Comparison of ENCODE assay signal across 7 cellular contexts in genomic region chr19:1018932-1019615, GRCh38. TPM values are rescaled to one million over a fixed set of nuclear protein-coding genes. Genes with fewer than 3 reads are reported as not detected.
DNase-seq lines count a peak whose midpoint lies in the region; ATAC-seq and TF ChIP-seq lines count a peak whose summit lies in the region.

No MANE protein-coding gene starts in this region.

- TF ChIP-seq POLR2A in spleen (IDR thresholded peaks at IDR 0.05) = no peak

- no peaks in the 10 kb centered on the region for H3K9me3 Mint-ChIP-seq in activated B cell treated with CpG ODN at 0.5 μM for 24 hours

- H3K4me3 ChIP-seq in HAP-1 = peak overlapping the region; percentile 83
- no peak overlapping the region for H3K4me3 ChIP-seq in hepatocyte
- H3K4me3 ChIP-seq in spleen = peak overlapping the region; percentile 61 to 91 (median 82)

- peak overlapping the region; percentile 87 for H3K4me3 Mint-ChIP-seq in activated B cell treated with CpG ODN at 0.5 μM for 24 hours

- H3K9me3 ChIP-seq in HAP-1 (no peaks in the 10 kb centered on the region), hepatocyte (ENCODE audit: low read depth) (no peaks in the 10 kb centered on the region), spleen (no peaks in the 10 kb centered on the region)

- H3K27me3 Mint-ChIP-seq in activated B cell treated with CpG ODN at 0.5 μM for 24 hours = no peaks in the 10 kb centered on the region

- H3K36me3 ChIP-seq in HAP-1 (replicated peaks) (peaks cover 31% of the 10 kb centered on the region), hepatocyte (replicated peaks; ENCODE audit: insufficient read depth, low read depth) (no peaks in the 10 kb centered on the region), spleen (peaks cover 0 to 43% (median 9%) of the 10 kb centered on the region in 6 donors)

- POLR2A ChIA-PET in activated B cell treated with CpG ODN at 0.5 μM for 24 hours (lab: Charles Lee) = interaction anchor here (0.5 to 13.8 kb wide), 15 partner anchors 8 to 1807 kb away, joined by 3 to 365 read pairs (median 4); partner anchors contain the start of genes ABCA7, ARHGAP45, CIRBP and WDR18

- peaks cover 66% of the 10 kb centered on the region for H3K79me2 ChIP-seq in hepatocyte

- peaks cover 60% of the 10 kb centered on the region for H3K4me1 Mint-ChIP-seq in activated B cell treated with CpG ODN at 0.5 μM for 24 hours

- peaks cover 17% of the 10 kb centered on the region for H3K36me3 Mint-ChIP-seq in activated B cell treated with CpG ODN at 0.5 μM for 24 hours (ENCODE audit: low read depth)

- 84% methylated on average over 17 of the region's 17 CpGs for WGBS in hepatocyte (ENCODE audit: low lambda C conversion rate, missing lambda C conversion rate)
- 56 to 75% (median 69%) methylated on average over 11 to 17 of the region's 17 CpGs for WGBS in spleen, 5 donors

- peak overlapping the region; percentile 99 for H3K4me2 ChIP-seq in hepatocyte

- peaks cover 10% of the 10 kb centered on the region for H3K4me1 ChIP-seq in HAP-1
- H3K4me1 ChIP-seq in hepatocyte (ENCODE audit: insufficient read depth) = peaks cover 42% of the 10 kb centered on the region
- peaks cover 58 to 92% (median 80%) of the 10 kb centered on the region in 6 donors for H3K4me1 ChIP-seq in spleen

- no peak for DNase-seq in HAP-1 (ENCODE audit: low spot score in 2 of 2)
- DNase-seq in activated B cell treated with CpG ODN at 0.5 μM for 24 hours = no peak
- DNase-seq in hepatocyte (ENCODE audit: low spot score) = no peak
- DNase-seq in spleen = peak; percentile 78
- no peak for DNase-seq in amniotic stem cell (lab: John Stamatoyannopoulos, UW)
- no peak for DNase-seq in cerebellar nuclear complex (lab: John Stamatoyannopoulos, UW)

- no peak for TF ChIP-seq CTCF in activated B cell treated with CpG ODN at 0.5 μM for 24 hours (IDR thresholded peaks at IDR 0.05)
- TF ChIP-seq CTCF in hepatocyte (IDR thresholded peaks at IDR 0.05; ENCODE audit: poor library complexity) = no peak
- TF ChIP-seq CTCF in spleen (IDR thresholded peaks at IDR 0.05 in 8 of 11, conservative IDR thresholded peaks at IDR 0.05 in 3 of 11) = no peak

- H4K20me1 ChIP-seq in hepatocyte (ENCODE audit: insufficient read depth, poor library complexity, severe bottlenecking) = peaks cover 65% of the 10 kb centered on the region

- peak overlapping the region; percentile 35 for H3K27ac Mint-ChIP-seq in activated B cell treated with CpG ODN at 0.5 μM for 24 hours

- H3K27me3 ChIP-seq in HAP-1 (ENCODE audit: low read depth) (no peaks in the 10 kb centered on the region), hepatocyte (no peaks in the 10 kb centered on the region), spleen (replicated peaks in 1 of 7) (no peaks in the 10 kb centered on the region)

- ATAC-seq in activated B cell treated with CpG ODN at 0.5 μM for 24 hours (ENCODE audit: low read depth) (no peak), GM18502 (IDR thresholded peaks at IDR 0.05; ENCODE audit: poor library complexity, unreplicated experiment) (no peak)

- intact Hi-C loops in activated B cell treated with CpG ODN at 0.5 μM for 24 hours (cut with micrococcal nuclease) = no loop called here
- intact Hi-C loops in spleen (cut with DNase I; ENCODE audit: low total_unique reads) = no loop called here

- CTCF ChIA-PET in activated B cell treated with CpG ODN at 0.5 μM for 24 hours (lab: Charles Lee) = interaction anchor here (1.2 kb wide), 1 partner anchor 225 kb away, joined by 3 read pairs; no protein-coding TSS in a partner anchor

- no peaks in the 10 kb centered on the region for H3K9me2 ChIP-seq in hepatocyte (replicated peaks; ENCODE audit: insufficient read depth)

- H3K27ac ChIP-seq in hepatocyte = no peak overlapping the region
- H3K27ac ChIP-seq in spleen = peak overlapping the region in 6 of 8 donors; percentile 93 to 98 (median 96)

- in situ Hi-C loops in HAP-1 (cut with MboI; ENCODE audit: low sequenced_read_pairs) = no loop called here

- H2AFZ ChIP-seq in hepatocyte = no peak overlapping the region

RNA-seq across cellular contexts. Expression of gene TMEM259, which starts 1.8 kb away (rescaled TPM):
- total RNA-seq in activated B cell treated with CpG ODN at 0.5 μM for 24 hours (223 and 257 TPM in 2 replicates), hepatocyte (108 and 169 TPM in 2 replicates), spleen (100 to 1,000 TPM; 187 to 275 (median 240) TPM)
- polyA plus RNA-seq in hepatocyte (311 and 383 TPM in 2 replicates), spleen (100 to 1,000 TPM; 172 to 560 (median 460) TPM)

RNA-seq across cellular contexts. Expression of gene RNU6-2, which starts 2.2 kb away (rescaled TPM):
- not detected in 2 replicates for total RNA-seq in activated B cell treated with CpG ODN at 0.5 μM for 24 hours
- not detected in 2 replicates for total RNA-seq in hepatocyte
- not detected in 2 replicates for polyA plus RNA-seq in hepatocyte
- not detected for total RNA-seq in spleen
- polyA plus RNA-seq in spleen = not detected

RNA-seq across cellular contexts. Expression of gene CNN2, which starts 7.3 kb away (rescaled TPM):
- total RNA-seq in activated B cell treated with CpG ODN at 0.5 μM for 24 hours (352 and 371 TPM in 2 replicates), hepatocyte (88.5 and 115 TPM in 2 replicates), spleen (100 to 1,000 TPM; 102 to 296 (median 233) TPM)
- polyA plus RNA-seq in hepatocyte (229 and 247 TPM in 2 replicates), spleen (100 to 1,000 TPM; 126 to 147 (median 140) TPM)

RNA-seq across cellular contexts. Expression of gene GRIN3B, which starts 18.9 kb away (rescaled TPM):
- 0.11 TPM in 1 of 2 replicates, not detected in the other for total RNA-seq in activated B cell treated with CpG ODN at 0.5 μM for 24 hours
- 0.30 and 0.64 TPM in 2 replicates for total RNA-seq in hepatocyte
- 0.48 and 0.49 TPM in 2 replicates for polyA plus RNA-seq in hepatocyte
- total RNA-seq in spleen = under 1 TPM in 2 of 7 donors, not detected in 5; 0.07 to 0.11 TPM
- polyA plus RNA-seq in spleen = not detected

RNA-seq across cellular contexts. Expression of gene ABCA7, which starts 20.8 kb away (rescaled TPM):
- total RNA-seq in activated B cell treated with CpG ODN at 0.5 μM for 24 hours = 164 and 188 TPM in 2 replicates
- 8.2 and 17.8 TPM in 2 replicates for total RNA-seq in hepatocyte
- 26.8 and 38.1 TPM in 2 replicates for polyA plus RNA-seq in hepatocyte
- total RNA-seq in spleen = 100 to 1,000 TPM in 3 of 7 donors, 10 to 100 TPM in 4; 64.6 to 162 (median 94.7) TPM
- polyA plus RNA-seq in spleen = 100 to 1,000 TPM in 2 of 3 donors, 10 to 100 TPM in 1; 67.5 to 197 (median 152) TPM
